ENCODE assay signal across 9 cellular contexts in genomic region chr12:91009319-91009950, GRCh38. TPM values are rescaled to one million over a fixed set of nuclear protein-coding genes. Genes with fewer than 3 reads are reported as not detected.
A peak's percentile ranks its signal among the peaks of the same experiment; 100 is the strongest.
DNase-seq lines count a peak whose midpoint lies in the region; ATAC-seq and TF ChIP-seq lines count a peak whose summit lies in the region.
"Had no signal": no experiment of that assay in that cellular context is flagged by ENCODE, and none has a peak within 500 bp of the region (broad histone marks: within the 10 kb centered on the region; RNA-seq: fewer than 3 reads in every experiment).

No MANE protein-coding gene starts in this region.

- TF ChIP-seq CTCF in GM20000 (IDR thresholded peaks at IDR 0.05; ENCODE audit: extremely low read depth, missing control alignments) (no peak), hepatocyte (IDR thresholded peaks at IDR 0.05; ENCODE audit: poor library complexity) (no peak)

- H3K79me2 ChIP-seq in hepatocyte = no peaks in the 10 kb centered on the region

- intact Hi-C loops in CD4-positive, alpha-beta memory T cell (cut with micrococcal nuclease) = no loop called here
- intact Hi-C loops in right cardiac atrium (cut with DNase I) = no loop called here

- no peak overlapping the region for H3K4me3 Mint-ChIP-seq in CD4-positive, alpha-beta memory T cell

- H3K4me1 ChIP-seq in CD4-positive, alpha-beta memory T cell (ENCODE audit: insufficient read depth, low read length) = no peaks in the 10 kb centered on the region
- H3K4me1 ChIP-seq in right cardiac atrium (ENCODE audit: control insufficient read depth, insufficient read depth, low read length) = no peaks in the 10 kb centered on the region
- no peaks in the 10 kb centered on the region for H3K4me1 ChIP-seq in hepatocyte (ENCODE audit: insufficient read depth)

- H3K9me3 ChIP-seq in CD4-positive, alpha-beta memory T cell (ENCODE audit: control insufficient read depth in 1 of 2, low read length in 2 of 2) = no peaks in the 10 kb centered on the region
- H3K9me3 ChIP-seq in right cardiac atrium (ENCODE audit: control insufficient read depth, low read length) = no peaks in the 10 kb centered on the region
- H3K9me3 ChIP-seq in hepatocyte (ENCODE audit: low read depth) = no peaks in the 10 kb centered on the region

- DNase-seq in GM20000 (ENCODE audit: low spot score) (peak; percentile 10), astrocyte of the hippocampus (ENCODE audit: low read depth, low spot score) (peak; percentile 62), right cardiac atrium (no peak), hepatocyte (ENCODE audit: low spot score) (no peak), NCI-H345 (lab: John Stamatoyannopoulos, UW) (no peak)
- no peak for DNase-seq in CD4-positive, alpha-beta memory T cell

- H3K27ac Mint-ChIP-seq in CD4-positive, alpha-beta memory T cell = no peak overlapping the region

- no peaks in the 10 kb centered on the region for H3K36me3 Mint-ChIP-seq in CD4-positive, alpha-beta memory T cell

- no peak overlapping the region for H3K4me3 ChIP-seq in CD4-positive, alpha-beta memory T cell (ENCODE audit: low read length in 2 of 2)
- no peak overlapping the region for H3K4me3 ChIP-seq in right cardiac atrium (ENCODE audit: low read length)
- no peak overlapping the region for H3K4me3 ChIP-seq in hepatocyte

- H3K36me3 ChIP-seq in CD4-positive, alpha-beta memory T cell (ENCODE audit: insufficient read depth, low read length) = no peaks in the 10 kb centered on the region
- H3K36me3 ChIP-seq in hepatocyte (replicated peaks; ENCODE audit: insufficient read depth, low read depth) = no peaks in the 10 kb centered on the region

- WGBS in right cardiac atrium = 57% methylated on average over 1 of the region's 1 CpG
- WGBS in hepatocyte (ENCODE audit: low lambda C conversion rate, missing lambda C conversion rate) = 63% methylated on average over 1 of the region's 1 CpG

- no peaks in the 10 kb centered on the region for H4K20me1 ChIP-seq in hepatocyte (ENCODE audit: insufficient read depth, poor library complexity, severe bottlenecking)

- no peaks in the 10 kb centered on the region for H3K9me2 ChIP-seq in hepatocyte (replicated peaks; ENCODE audit: insufficient read depth)

- POLR2A ChIA-PET in CD4-positive, alpha-beta memory T cell (lab: Charles Lee; ENCODE audit: partially characterized antibody) = no interaction called here

- CTCF ChIA-PET in CD4-positive, alpha-beta memory T cell (lab: Charles Lee; ENCODE audit: partially characterized antibody) = no interaction called here

- H3K9me3 Mint-ChIP-seq in CD4-positive, alpha-beta memory T cell = peaks cover 0 to 3% (median 0%) of the 10 kb centered on the region in 8 donors

- H3K27me3 Mint-ChIP-seq in CD4-positive, alpha-beta memory T cell = peaks cover 3 to 12% of the 10 kb centered on the region in 2 donors

- H2AFZ ChIP-seq in hepatocyte = no peak overlapping the region

- ATAC-seq in GM18499 (IDR thresholded peaks at IDR 0.05; ENCODE audit: insufficient read depth, unreplicated experiment) (peak; percentile 91), HG03097 (IDR thresholded peaks at IDR 0.05; ENCODE audit: low FRiP score, unreplicated experiment) (peak; percentile 94), right cardiac atrium (no peak)

- H3K27ac ChIP-seq in CD4-positive, alpha-beta memory T cell (ENCODE audit: low read depth, low read length) = no peak overlapping the region
- H3K27ac ChIP-seq in right cardiac atrium (ENCODE audit: low read length) = no peak overlapping the region
- no peak overlapping the region for H3K27ac ChIP-seq in hepatocyte
- H3K27ac ChIP-seq: epithelial cell of prostate had no signal

- H3K4me1 Mint-ChIP-seq in CD4-positive, alpha-beta memory T cell = peaks cover 0 to 8% (median 3%) of the 10 kb centered on the region in 4 donors

- no peaks in the 10 kb centered on the region for H3K27me3 ChIP-seq in CD4-positive, alpha-beta memory T cell (ENCODE audit: insufficient read depth, low read length)
- H3K27me3 ChIP-seq in right cardiac atrium (ENCODE audit: control insufficient read depth, insufficient read depth) = no peaks in the 10 kb centered on the region
- H3K27me3 ChIP-seq in hepatocyte = no peaks in the 10 kb centered on the region

- no peak overlapping the region for H3K4me2 ChIP-seq in hepatocyte

RNA-seq across cellular contexts. Expression of gene EPYC, which starts 4.7 kb away (rescaled TPM):
- total RNA-seq in CD4-positive, alpha-beta memory T cell = not detected
- polyA plus RNA-seq in CD4-positive, alpha-beta memory T cell = not detected
- not detected for total RNA-seq in right cardiac atrium
- polyA plus RNA-seq in right cardiac atrium = 0.09 TPM
- total RNA-seq in hepatocyte = 0.27 and 0.92 TPM in 2 replicates
- 0.40 and 0.55 TPM in 2 replicates for polyA plus RNA-seq in hepatocyte

RNA-seq across cellular contexts. Expression of gene KERA, which starts 48.4 kb away (rescaled TPM):
- not detected for total RNA-seq in CD4-positive, alpha-beta memory T cell
- not detected for polyA plus RNA-seq in CD4-positive, alpha-beta memory T cell
- not detected for total RNA-seq in right cardiac atrium
- polyA plus RNA-seq in right cardiac atrium = 0.02 TPM
- 0.10 TPM in 1 of 2 replicates, not detected in the other for total RNA-seq in hepatocyte
- 0.34 and 0.97 TPM in 2 replicates for polyA plus RNA-seq in hepatocyte

RNA-seq across cellular contexts. Expression of gene CCER1, which starts 54.5 kb away (rescaled TPM):
- total RNA-seq in CD4-positive, alpha-beta memory T cell = not detected
- not detected for polyA plus RNA-seq in CD4-positive, alpha-beta memory T cell
- total RNA-seq in right cardiac atrium = not detected
- polyA plus RNA-seq in right cardiac atrium = not detected
- not detected in 2 replicates for total RNA-seq in hepatocyte
- not detected in 2 replicates for polyA plus RNA-seq in hepatocyte

Comparison
In these comparisons a context has a peak if more than half of its experiments do, and no peak if none do; other contexts are left out.
1. ATAC-seq: peak in GM18499 (single experiment) and HG03097 (single experiment); none in right cardiac atrium (0 of 2).
2. DNase-seq: peak in GM20000 (single experiment) and astrocyte of the hippocampus (single experiment); none in CD4-positive, alpha-beta memory T cell (0 of 5), right cardiac atrium (0 of 3), hepatocyte (single experiment) and NCI-H345 (single experiment).